In the genomic region with DNA sequence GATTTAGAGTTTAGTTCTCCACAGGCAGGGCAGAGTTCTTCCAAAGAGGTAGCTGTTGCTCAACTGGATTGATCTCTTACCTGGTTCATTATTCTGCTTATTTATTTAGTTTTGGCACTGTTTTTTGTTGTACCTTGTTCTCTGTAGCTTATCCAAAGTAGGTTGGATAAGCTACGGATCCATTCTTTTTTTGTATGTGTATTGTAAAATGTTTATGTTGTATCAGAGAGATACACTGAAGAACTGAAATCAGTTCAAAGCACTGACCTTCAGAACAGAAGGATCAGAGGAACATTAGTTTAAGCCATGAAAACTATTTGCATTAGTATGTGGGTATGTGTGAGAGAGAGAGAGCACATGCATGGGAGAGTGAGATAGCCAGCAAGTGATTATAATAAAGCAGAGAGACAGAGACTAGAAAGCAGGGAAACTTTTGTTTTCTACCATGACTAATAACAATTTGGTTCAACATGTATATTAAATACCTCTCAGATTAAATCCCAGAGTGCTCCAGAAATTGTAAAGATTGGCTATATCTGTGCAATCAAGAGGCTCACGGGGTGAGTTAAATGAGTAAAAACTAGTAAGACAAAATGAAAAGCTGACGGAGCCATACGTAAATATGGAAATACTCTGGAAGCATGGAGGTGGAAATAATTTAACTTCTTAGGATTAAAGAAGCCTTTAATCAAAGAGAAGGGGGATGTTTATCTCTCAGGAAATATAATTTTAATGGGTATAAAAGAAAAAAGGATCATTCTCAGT, we compare ENCODE assay signal across 13 cellular contexts. TPM values are rescaled to one million over a fixed set of nuclear protein-coding genes. Genes with fewer than 3 reads are reported as not detected.
A peak's percentile ranks its signal among the peaks of the same experiment; 100 is the strongest.
DNase-seq lines count a peak whose midpoint lies in the region; ATAC-seq, FAIRE-seq and TF ChIP-seq lines count a peak whose summit lies in the region.
"Had no signal": no experiment of that assay in that cellular context is flagged by ENCODE, and none has a peak within 500 bp of the region (broad histone marks: within the 10 kb centered on the region; RNA-seq: fewer than 3 reads in every experiment).

No MANE protein-coding gene starts in this region.

- H3K79me1 ChIP-seq in H9 (ENCODE audit: insufficient read depth, low read depth, low read length, poor library complexity, severe bottlenecking), result peaks cover 4% of the 10 kb centered on the region

- TF ChIP-seq CTCF in H9 (conservative IDR thresholded peaks at IDR 0.05), result no peak
- TF ChIP-seq CTCF in kidney (IDR thresholded peaks at IDR 0.05; ENCODE audit: borderline replicate concordance, extremely low read depth, insufficient read depth), result no peak
- no peak for TF ChIP-seq CTCF in tibial artery (IDR thresholded peaks at IDR 0.05)

- H3K36me3 Mint-ChIP-seq in H9 (ENCODE audit: insufficient read depth in 1 of 3, low read depth in 3 of 3), result peaks cover 0 to 25% (median 14%) of the 10 kb centered on the region in 3 experiments; a peak in 5 of 7 replicates
- peaks cover 15% of the 10 kb centered on the region for H3K36me3 Mint-ChIP-seq in activated naive CD8-positive, alpha-beta T cell treated with anti-CD3 and anti-CD28 coated beads, Interleukin-2, amount 50 U/mL, for 24 hours (ENCODE audit: low read depth)
- H3K36me3 Mint-ChIP-seq in naive thymus-derived CD8-positive, alpha-beta T cell, result peaks cover 0 to 34% (median 12%) of the 10 kb centered on the region in 3 donors

- no peak overlapping the region for H2BK120ac ChIP-seq in H9 (ENCODE audit: low read depth, low read length, poor library complexity, severe bottlenecking)

- peak overlapping the region in 4 of 11 experiments; percentile 17 to 33 (median 26); a peak in 3 of 22 replicates for H3K9ac ChIP-seq in BLaER1 treated with 17β-estradiol and CSF1 and Interleukin-3, amounts not matched to agents 10 nM and 100 nM
- no peak overlapping the region for H3K9ac ChIP-seq in H9 (ENCODE audit: extremely low read depth, insufficient read length, low read length)
- H3K9ac ChIP-seq in kidney (ENCODE audit: low read length in 2 of 2), result no peak overlapping the region
- H3K9ac ChIP-seq: parathyroid adenoma had no signal

- H2BK15ac ChIP-seq in H9 (ENCODE audit: low read depth, low read length), result no peak overlapping the region

- H3K56ac ChIP-seq in H9 (ENCODE audit: insufficient read length, low read depth, low read length), result no peak overlapping the region

- no peak for ATAC-seq in activated naive CD8-positive, alpha-beta T cell treated with anti-CD3 and anti-CD28 coated beads, Interleukin-2, amount 50 U/mL, for 24 hours
- ATAC-seq in naive thymus-derived CD8-positive, alpha-beta T cell, result no peak
- no peak for ATAC-seq in stimulated activated naive CD8-positive, alpha-beta T cell treated with anti-CD3 and anti-CD28 coated beads, Interleukin-15, Interleukin-2, amounts not matched to agents 100 U/mL and 50 U/mL, for 24 hours
- ATAC-seq in SK-N-SH treated with all-trans-retinoic acid at 6 μM for 48 hours, result no peak
- ATAC-seq: heart left ventricle had no signal

- H3K23me2 ChIP-seq in H9 (ENCODE audit: insufficient read length, low read depth, low read length, poor library complexity, severe bottlenecking), result no peaks in the 10 kb centered on the region

- no peak overlapping the region for H2AK5ac ChIP-seq in H9 (ENCODE audit: insufficient read length, low read length)

- H3K4me3 ChIP-seq in BLaER1 treated with 17β-estradiol and CSF1 and Interleukin-3, amounts not matched to agents 10 nM and 100 nM, result no peak overlapping the region
- no peak overlapping the region for H3K4me3 ChIP-seq in kidney (ENCODE audit: low read length in 2 of 2)
- no peak overlapping the region for H3K4me3 ChIP-seq in tibial artery
- H3K4me3 ChIP-seq: heart left ventricle had no signal

- H3K14ac ChIP-seq in H9 (ENCODE audit: insufficient read depth, low read length), result no peak overlapping the region

- H3K4me1 ChIP-seq in BLaER1 treated with 17β-estradiol and CSF1 and Interleukin-3, amounts not matched to agents 10 nM and 100 nM, result peaks cover 41 to 54% (median 45%) of the 10 kb centered on the region in 10 experiments
- H3K4me1 ChIP-seq in H9 (ENCODE audit: insufficient read depth, low read length) (no peaks in the 10 kb centered on the region), kidney (ENCODE audit: control insufficient read depth in 1 of 2, insufficient read depth in 1 of 2, low read depth in 1 of 2, low read length in 2 of 2) (peaks cover 5 to 9% of the 10 kb centered on the region in 2 donors), tibial artery (peaks cover 0 to 11% (median 3%) of the 10 kb centered on the region in 4 donors)

- H3K27me3 ChIP-seq in BLaER1 treated with 17β-estradiol and CSF1 and Interleukin-3, amounts not matched to agents 10 nM and 100 nM, result no peaks in the 10 kb centered on the region
- H3K27me3 ChIP-seq in H9 (ENCODE audit: insufficient read depth, low read length) (no peaks in the 10 kb centered on the region), tibial artery (no peaks in the 10 kb centered on the region)
- H3K27me3 ChIP-seq: heart left ventricle had no signal

- no peak overlapping the region for H4K91ac ChIP-seq in H9 (ENCODE audit: insufficient read length, low read depth, low read length)

- peak overlapping the region in 10 of 11 experiments; percentile 0 to 86 (median 75); a peak in 16 of 22 replicates for H3K4me2 ChIP-seq in BLaER1 treated with 17β-estradiol and CSF1 and Interleukin-3, amounts not matched to agents 10 nM and 100 nM
- no peak overlapping the region for H3K4me2 ChIP-seq in H9 (ENCODE audit: insufficient read depth, insufficient read length, low read length)

- no peaks in the 10 kb centered on the region for H3K9me3 Mint-ChIP-seq in H9
- no peaks in the 10 kb centered on the region for H3K9me3 Mint-ChIP-seq in activated naive CD8-positive, alpha-beta T cell treated with anti-CD3 and anti-CD28 coated beads, Interleukin-2, amount 50 U/mL, for 24 hours
- H3K9me3 Mint-ChIP-seq in naive thymus-derived CD8-positive, alpha-beta T cell, result no peaks in the 10 kb centered on the region

- intact Hi-C loops in kidney (cut with DNase I) (no loop called here), tibial artery (cut with DNase I; ENCODE audit: low total_unique reads) (no loop called here)

- peaks cover 11 to 12% of the 10 kb centered on the region in 2 experiments for H3K4me1 Mint-ChIP-seq in H9
- H3K4me1 Mint-ChIP-seq in activated naive CD8-positive, alpha-beta T cell treated with anti-CD3 and anti-CD28 coated beads, Interleukin-2, amount 50 U/mL, for 24 hours, result peaks cover 43% of the 10 kb centered on the region
- peaks cover 17 to 62% (median 52%) of the 10 kb centered on the region in 4 donors for H3K4me1 Mint-ChIP-seq in naive thymus-derived CD8-positive, alpha-beta T cell

- no peak overlapping the region for H3K18ac ChIP-seq in H9 (ENCODE audit: insufficient read length, low read depth, low read length)

- peaks cover 50 to 100% (median 89%) of the 10 kb centered on the region in 11 experiments; a peak in 21 of 22 replicates for H4K20me1 ChIP-seq in BLaER1 treated with 17β-estradiol and CSF1 and Interleukin-3, amounts not matched to agents 10 nM and 100 nM
- H4K20me1 ChIP-seq in H9 (ENCODE audit: control insufficient read depth, insufficient read depth, insufficient read length), result no peaks in the 10 kb centered on the region

- H3K4ac ChIP-seq in H9 (ENCODE audit: low read depth, low read length), result no peak overlapping the region

- no peak overlapping the region for H2AFZ ChIP-seq in H9 (ENCODE audit: low read length)
- H2AFZ ChIP-seq: parathyroid adenoma had no signal

- H2BK5ac ChIP-seq in H9 (ENCODE audit: insufficient read length, low read length), result no peak overlapping the region

- no peak overlapping the region for H4K5ac ChIP-seq in H9 (ENCODE audit: insufficient read length, low read depth, low read length)

- peaks cover 3% of the 10 kb centered on the region; the same call in 1 of the 2 replicates for H3K79me2 ChIP-seq in H9 (ENCODE audit: insufficient read depth, low read length)

- no peak overlapping the region for H3T11ph ChIP-seq in H9 (ENCODE audit: low read length)

- no peaks in the 10 kb centered on the region for H3K9me3 ChIP-seq in BLaER1 treated with 17β-estradiol and CSF1 and Interleukin-3, amounts not matched to agents 10 nM and 100 nM (replicated peaks in 1 of 11)
- H3K9me3 ChIP-seq in H9 (ENCODE audit: control insufficient read depth, low read depth, low read length) (no peaks in the 10 kb centered on the region), kidney (ENCODE audit: control insufficient read depth in 1 of 2, low read length in 2 of 2) (no peaks in the 10 kb centered on the region), tibial artery (no peaks in the 10 kb centered on the region)
- H3K9me3 ChIP-seq: heart left ventricle had no signal

- peak overlapping the region in 2 of 3 experiments; percentile 24 to 72; a peak in 2 of 7 replicates for H3K27ac Mint-ChIP-seq in H9
- peak overlapping the region; percentile 0 for H3K27ac Mint-ChIP-seq in activated naive CD8-positive, alpha-beta T cell treated with anti-CD3 and anti-CD28 coated beads, Interleukin-2, amount 50 U/mL, for 24 hours
- H3K27ac Mint-ChIP-seq in naive thymus-derived CD8-positive, alpha-beta T cell, result peak overlapping the region; percentile 18 to 89 (median 62)

- H4K8ac ChIP-seq in H9 (replicated peaks; ENCODE audit: insufficient read length, low read depth, low read length), result no peak overlapping the region

- no peak overlapping the region for H3K4me3 Mint-ChIP-seq in H9
- H3K4me3 Mint-ChIP-seq in activated naive CD8-positive, alpha-beta T cell treated with anti-CD3 and anti-CD28 coated beads, Interleukin-2, amount 50 U/mL, for 24 hours, result no peak overlapping the region
- H3K4me3 Mint-ChIP-seq in naive thymus-derived CD8-positive, alpha-beta T cell, result peak overlapping the region in 4 of 10 donors; percentile 1 to 49 (median 39)

- DNase-seq in H9 (no peak), kidney (no peak), tibial artery (no peak)
- DNase-seq in activated naive CD8-positive, alpha-beta T cell treated with anti-CD3 and anti-CD28 coated beads, Interleukin-2, amount 50 U/mL, for 24 hours, result no peak
- DNase-seq in naive thymus-derived CD8-positive, alpha-beta T cell, result no peak
- DNase-seq in stimulated activated naive CD8-positive, alpha-beta T cell treated with anti-CD3 and anti-CD28 coated beads, Interleukin-15, Interleukin-2, amounts not matched to agents 100 U/mL and 50 U/mL, for 24 hours, result no peak
- DNase-seq: activated CD4-positive, alpha-beta T cell treated with anti-CD3 and anti-CD28 coated beads for 4 hours; heart left ventricle; Kasumi-1; NCI-H1930 had no signal

- no CpG with 5 or more reads among the region's 4 CpGs for WGBS in H9 (ENCODE audit: extremely low coverage, insufficient read length, low lambda C conversion rate)

- H3K23ac ChIP-seq in H9 (ENCODE audit: insufficient read length, low read depth, low read length), result no peak overlapping the region

- POLR2A ChIA-PET in naive thymus-derived CD8-positive, alpha-beta T cell (lab: Charles Lee), result no interaction called here

- peaks cover 54 to 76% (median 66%) of the 10 kb centered on the region in 11 experiments for H3K36me3 ChIP-seq in BLaER1 treated with 17β-estradiol and CSF1 and Interleukin-3, amounts not matched to agents 10 nM and 100 nM
- peaks cover 0 to 3% of the 10 kb centered on the region in 2 donors for H3K36me3 ChIP-seq in kidney (ENCODE audit: control insufficient read depth in 1 of 2, insufficient read depth in 2 of 2, low read length in 2 of 2)
- peaks cover 0 to 5% (median 0%) of the 10 kb centered on the region in 3 donors for H3K36me3 ChIP-seq in tibial artery

- H2BK20ac ChIP-seq in H9 (ENCODE audit: low read depth, low read length, poor library complexity, severe bottlenecking), result no peak overlapping the region

- no peak for FAIRE-seq in kidney (lab: Jason Lieb, UNC)

- no peaks in the 10 kb centered on the region for H3K27me3 Mint-ChIP-seq in H9 (ENCODE audit: low read depth)
- H3K27me3 Mint-ChIP-seq in activated naive CD8-positive, alpha-beta T cell treated with anti-CD3 and anti-CD28 coated beads, Interleukin-2, amount 50 U/mL, for 24 hours, result no peaks in the 10 kb centered on the region
- H3K27me3 Mint-ChIP-seq in naive thymus-derived CD8-positive, alpha-beta T cell, result no peaks in the 10 kb centered on the region

- peak overlapping the region in 7 of 11 experiments; percentile 26 to 79 (median 64); a peak in 11 of 22 replicates for H3K27ac ChIP-seq in BLaER1 treated with 17β-estradiol and CSF1 and Interleukin-3, amounts not matched to agents 10 nM and 100 nM
- no peak overlapping the region for H3K27ac ChIP-seq in H9 (ENCODE audit: insufficient read length, low read depth, low read length)
- H3K27ac ChIP-seq in kidney (ENCODE audit: low read depth in 2 of 2, low read length in 2 of 2), result no peak overlapping the region
- H3K27ac ChIP-seq in tibial artery, result no peak overlapping the region
- H3K27ac ChIP-seq: parathyroid adenoma had no signal

- no peak overlapping the region for H2BK12ac ChIP-seq in H9 (ENCODE audit: insufficient read length, low read depth, low read length)

RNA-seq across cellular contexts. Expression of a gene that starts 40.2 kb away (rescaled TPM):
- total RNA-seq in H9 (2021) (55.9 and 56.9 TPM in 2 replicates), kidney (63.1 TPM)
- 10 to 100 TPM; 73.2 to 75.9 TPM for total RNA-seq in naive thymus-derived CD8-positive, alpha-beta T cell
- polyA plus RNA-seq in naive thymus-derived CD8-positive, alpha-beta T cell, result 10 to 100 TPM; 12.6 to 19.6 (median 12.8) TPM
- polyA plus RNA-seq in kidney (ENCODE audit: insufficient read depth, low read depth, low replicate concordance), result 10.1 TPM

Comparison
In these comparisons a context has a peak if more than half of its experiments do, and no peak if none do; other contexts are left out.
1. H3K27ac ChIP-seq: peak in BLaER1 treated with 17β-estradiol and CSF1 and Interleukin-3, amounts not matched to agents 10 nM and 100 nM (7 of 11); none in H9 (single experiment), kidney (0 of 2) and tibial artery (0 of 2).
2. H3K27ac Mint-ChIP-seq: peak in every context shown above with its lines; median percentile 62 in naive thymus-derived CD8-positive, alpha-beta T cell; 48 in H9; 0 in activated naive CD8-positive, alpha-beta T cell treated with anti-CD3 and anti-CD28 coated beads, Interleukin-2, amount 50 U/mL, for 24 hours.